In genomic region chr15:63800245-63800644, GRCh38 we compare ENCODE assay signal across 18 cellular contexts. TPM values are rescaled to one million over a fixed set of nuclear protein-coding genes. Genes with fewer than 3 reads are reported as not detected.
DNase-seq lines count a peak whose midpoint lies in the region; ATAC-seq, FAIRE-seq and TF ChIP-seq lines count a peak whose summit lies in the region.
"Had no signal": no experiment of that assay in that cellular context is flagged by ENCODE, and none has a peak within 500 bp of the region (broad histone marks: within the 10 kb centered on the region; RNA-seq: fewer than 3 reads in every experiment).

No MANE protein-coding gene starts in this region.

- intact Hi-C loops in pancreas (cut with DNase I): no loop called here

- H3K27ac Mint-ChIP-seq in stimulated activated naive CD8-positive, alpha-beta T cell treated with anti-CD3 and anti-CD28 coated beads, Interleukin-15, Interleukin-2, amounts not matched to agents 100 ng/mL and 50 ng/mL, for 24 hours: peak overlapping the region; percentile 17

- FAIRE-seq in pancreas (lab: Jason Lieb, UNC): no peak
- FAIRE-seq: A204.1, GM12878 had no signal

- TF ChIP-seq CTCF in pancreas (IDR thresholded peaks at IDR 0.05): no peak

- H3K4me1 Mint-ChIP-seq in stimulated activated naive CD8-positive, alpha-beta T cell treated with anti-CD3 and anti-CD28 coated beads, Interleukin-15, Interleukin-2, amounts not matched to agents 100 ng/mL and 50 ng/mL, for 24 hours (ENCODE audit: low read depth): peaks cover 80% of the 10 kb centered on the region

- no peak for DNase-seq in stimulated activated naive CD8-positive, alpha-beta T cell treated with anti-CD3 and anti-CD28 coated beads, Interleukin-15, Interleukin-2, amounts not matched to agents 100 U/mL and 50 U/mL, for 24 hours
- DNase-seq in left kidney (ENCODE audit: low read depth, low spot score) (peak; percentile 5), pancreas (no peak), NCI-H2081 (lab: John Stamatoyannopoulos, UW) (no peak), NCI-H1092 treated with DMSO at 0.1 percent for 48 hours (lab: John Stamatoyannopoulos, UW) (no peak)
- DNase-seq: DMS 273 treated with DMSO at 0.1 percent for 48 hours; GDM1; NCI-H1417; NCI-H187 treated with DMSO at 0.1 percent for 48 hours; NCI-H2171; NCI-H446 treated with DMSO at 0.1 percent for 48 hours; NK-92 treated with Interleukin-12 subunit alpha and Interleukin-12 subunit beta, amount 100 ng/mL, for 24 hours; SHP77 had no signal

- peaks cover 8% of the 10 kb centered on the region for H3K9me3 Mint-ChIP-seq in stimulated activated naive CD8-positive, alpha-beta T cell treated with anti-CD3 and anti-CD28 coated beads, Interleukin-15, Interleukin-2, amounts not matched to agents 100 ng/mL and 50 ng/mL, for 24 hours

- H3K9me3 ChIP-seq in pancreas: no peaks in the 10 kb centered on the region

- no peaks in the 10 kb centered on the region for H3K27me3 Mint-ChIP-seq in stimulated activated naive CD8-positive, alpha-beta T cell treated with anti-CD3 and anti-CD28 coated beads, Interleukin-15, Interleukin-2, amounts not matched to agents 100 ng/mL and 50 ng/mL, for 24 hours

- WGBS in pancreas, 2 donors: 9 to 17% methylated on average over 1 of the region's 1 CpG

- H3K4me3 ChIP-seq in pancreas: no peak overlapping the region
- H3K4me3 ChIP-seq: BLaER1, GM12878 had no signal

- peaks cover 24% of the 10 kb centered on the region for H3K36me3 Mint-ChIP-seq in stimulated activated naive CD8-positive, alpha-beta T cell treated with anti-CD3 and anti-CD28 coated beads, Interleukin-15, Interleukin-2, amounts not matched to agents 100 ng/mL and 50 ng/mL, for 24 hours (ENCODE audit: low read depth)

- H3K4me3 Mint-ChIP-seq in stimulated activated naive CD8-positive, alpha-beta T cell treated with anti-CD3 and anti-CD28 coated beads, Interleukin-15, Interleukin-2, amounts not matched to agents 100 ng/mL and 50 ng/mL, for 24 hours: no peak overlapping the region

- no peaks in the 10 kb centered on the region for H3K27me3 ChIP-seq in pancreas
- H3K27me3 ChIP-seq: BLaER1 had no signal

- H3K27ac ChIP-seq in pancreas: no peak overlapping the region
- H3K27ac ChIP-seq: BLaER1 had no signal

- H3K4me1 ChIP-seq in pancreas: peaks cover 5 to 10% (median 6%) of the 10 kb centered on the region in 3 donors

- H3K36me3 ChIP-seq in pancreas: no peaks in the 10 kb centered on the region

- ATAC-seq in stimulated activated naive CD8-positive, alpha-beta T cell treated with anti-CD3 and anti-CD28 coated beads, Interleukin-15, Interleukin-2, amounts not matched to agents 100 U/mL and 50 U/mL, for 24 hours: no peak
- ATAC-seq in pancreas: peak in 3 of 4 donors; percentile 45 to 65 (median 61)
- no peak for ATAC-seq in HG02588 (IDR thresholded peaks at IDR 0.05; ENCODE audit: unreplicated experiment)

RNA-seq across cellular contexts. Expression of gene HERC1, which starts 33.5 kb away (rescaled TPM):
- total RNA-seq in pancreas: 10 to 100 TPM; 28.5 to 53.3 (median 46.7) TPM
- polyA plus RNA-seq in pancreas: 10 to 100 TPM; 11.8 to 30.5 TPM

Comparison
In these comparisons a context has a peak if more than half of its experiments do, and no peak if none do; other contexts are left out.
1. ATAC-seq: peak in pancreas (3 of 4); none in stimulated activated naive CD8-positive, alpha-beta T cell treated with anti-CD3 and anti-CD28 coated beads, Interleukin-15, Interleukin-2, amounts not matched to agents 100 U/mL and 50 U/mL, for 24 hours (single experiment) and HG02588 (single experiment).